Comparison of ENCODE assay signal across 1 cellular context in genomic region chr17:78151514-78152008, GRCh38.
TF ChIP-seq lines count a peak whose summit lies in the region.

No MANE protein-coding gene starts in this region.

TF ChIP-seq in SK-N-SH treated with all-trans-retinoic acid at 6 μM for 48 hours, 23 proteins besides CTCF, POLR2A, EP300 and RAD21 (continued from another document):
- TF ChIP-seq OSR1 (CRISPR knock-in tag; IDR thresholded peaks at IDR 0.05) (no peak), CREB5 (CRISPR knock-in tag; IDR thresholded peaks at IDR 0.05; ENCODE audit: low read depth) (no peak), PATZ1 (CRISPR knock-in tag; IDR thresholded peaks at IDR 0.05; ENCODE audit: borderline replicate concordance) (no peak), ARNTL (CRISPR knock-in tag; IDR thresholded peaks at IDR 0.05; ENCODE audit: borderline replicate concordance, low read depth) (no peak), ZNF8 (CRISPR knock-in tag; IDR thresholded peaks at IDR 0.05) (no peak), POU6F1 (CRISPR knock-in tag; IDR thresholded peaks at IDR 0.05; ENCODE audit: borderline replicate concordance, low read depth) (no peak), GLIS3 (CRISPR knock-in tag; IDR thresholded peaks at IDR 0.05) (no peak), ZNF70 (CRISPR knock-in tag; IDR thresholded peaks at IDR 0.05) (no peak), BACH2 (CRISPR knock-in tag; IDR thresholded peaks at IDR 0.05; ENCODE audit: borderline replicate concordance) (no peak), CSRNP3 (CRISPR knock-in tag; IDR thresholded peaks at IDR 0.05) (no peak), ESRRG (CRISPR knock-in tag; IDR thresholded peaks at IDR 0.05) (no peak)
